Comparison of ENCODE assay signal across 8 cellular contexts in the genomic region with DNA sequence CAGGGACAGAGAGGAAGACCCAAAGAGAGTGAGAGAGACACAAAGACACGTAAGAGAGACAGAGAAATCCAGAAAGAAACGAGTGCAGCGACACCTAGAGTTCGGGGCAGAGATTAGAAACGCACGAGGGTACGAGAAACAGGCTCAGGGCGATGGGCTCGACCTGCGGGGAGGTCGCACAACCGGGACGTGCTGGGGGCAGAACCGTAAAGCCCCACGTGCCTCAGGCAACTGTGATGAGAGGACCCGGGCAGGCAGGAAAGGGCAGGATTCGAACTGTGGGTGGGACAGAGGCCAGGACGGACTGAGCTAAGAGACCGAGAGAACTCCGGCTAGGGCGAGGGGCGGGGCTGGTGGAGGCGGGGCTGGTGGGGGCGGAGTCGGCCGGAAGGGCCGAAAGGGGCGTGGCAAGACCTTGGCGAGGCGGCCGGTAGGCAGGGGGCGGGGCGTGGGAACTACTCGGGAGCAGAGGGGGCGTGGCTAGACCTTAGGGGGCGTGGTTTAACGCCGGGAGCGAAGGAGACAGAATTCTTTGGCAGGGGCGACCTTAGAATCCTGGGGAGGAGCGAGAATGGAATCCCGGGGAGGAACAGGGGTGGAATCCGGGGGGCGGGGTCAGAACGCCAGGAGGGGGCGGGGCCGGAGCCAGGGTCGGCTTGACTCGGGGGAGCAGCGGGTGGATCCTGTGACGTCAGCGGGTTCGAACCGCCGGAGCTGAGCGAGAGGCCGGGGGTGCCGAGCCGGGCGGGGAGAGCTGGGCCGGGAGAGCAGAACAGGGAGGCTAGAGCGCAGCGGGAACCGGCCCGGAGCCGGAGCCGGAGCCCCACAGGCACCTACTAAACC. TPM values are rescaled to one million over a fixed set of nuclear protein-coding genes. Genes with fewer than 3 reads are reported as not detected.
DNase-seq lines count a peak whose midpoint lies in the region; ATAC-seq and TF ChIP-seq lines count a peak whose summit lies in the region.

Gene NECTIN2, plus strand, starts transcription at position 686 of the 843 bp plus-strand sequence. CDS start 229 bp downstream, outside the sequence.

- peak; percentile 73 for TF ChIP-seq RAD21 in Ishikawa (IDR thresholded peaks at IDR 0.05; ENCODE audit: low read depth)

- peak; percentile 93 for TF ChIP-seq CTCF in PC-9 (conservative IDR thresholded peaks at IDR 0.05)
- TF ChIP-seq CTCF in epithelial cell of proximal tubule (conservative IDR thresholded peaks at IDR 0.05; ENCODE audit: low read depth, low read length) = peak; percentile 81

- H3K27me3 ChIP-seq in PC-9 (ENCODE audit: insufficient read depth, low read depth) = no peaks in the 10 kb centered on the region

- H3K9me2 ChIP-seq in PC-9 (ENCODE audit: insufficient read depth) = no peaks in the 10 kb centered on the region

- no TSS peak for BruUV-seq in PC-9 (replicated peaks; lab: Mats Ljungman, UMichigan)

- H2AFZ ChIP-seq in PC-9 = peak within 1 kb of the TSS; percentile 88

- no peaks in the 10 kb centered on the region for H3K9me3 ChIP-seq in PC-9 (ENCODE audit: insufficient read depth, low read depth)

- H3F3A ChIP-seq in PC-9 (ENCODE audit: insufficient read depth, low read depth) = peaks cover 40% of the 10 kb centered on the region

- 0 out of 2 replicates have a peak, but pooled peaks have one; percentile 15 for TF ChIP-seq EP300 in Ishikawa (IDR thresholded peaks at IDR 0.05; ENCODE audit: borderline replicate concordance)

- DNase-seq in ELF-1 (ENCODE audit: low read depth, low spot score) = peak; percentile 98
- DNase-seq in PC-9 = peak; percentile 93 to 100
- DNase-seq in activated T-cell treated with anti-CD3 and anti-CD28 coated beads, Interleukin-2, amount 50 U/mL, for 1 hour = peak; percentile 72
- peak; percentile 81 for DNase-seq in epithelial cell of proximal tubule (ENCODE audit: low read depth)
- DNase-seq in mucosa of gallbladder (ENCODE audit: low spot score) = peak; percentile 100
- peak; percentile 90 to 94 for DNase-seq in stimulated activated CD8-positive, alpha-beta memory T cell treated with anti-CD3 and anti-CD28 coated beads, Interleukin-2, amount 100 ng/mL, for 48 hours (ENCODE audit: low read depth in 2 of 2)

- CTCF ChIA-PET in PC-9 (lab: Charles Lee) = interaction anchor here (0.5 to 1.0 kb wide), 13 partner anchors 28 to 269 kb away, joined by 3 to 30 read pairs (median 4); no protein-coding TSS in a partner anchor

- H3K79me2 ChIP-seq in PC-9 (ENCODE audit: low read depth) = peaks cover 45% of the 10 kb centered on the region

- intact Hi-C loops in PC-9 (cut with micrococcal nuclease; ENCODE audit: unreplicated experiment) = loop anchor here (1.0 to 5.0 kb wide), 5 partner anchors 61 to 259 kb away; partner anchors contain the start of gene CLPTM1

- H3K36me3 ChIP-seq in PC-9 (ENCODE audit: low read depth) = no peaks in the 10 kb centered on the region

- H3K27ac ChIP-seq in PC-9 = peak within 1 kb of the TSS; percentile 86

- H3K4me3 ChIP-seq in PC-9 = peak within 1 kb of the TSS; percentile 83
- peak within 1 kb of the TSS; percentile 99 for H3K4me3 ChIP-seq in epithelial cell of proximal tubule (ENCODE audit: low read depth, low read length)

- H3K4me1 ChIP-seq in PC-9 (replicated peaks; ENCODE audit: insufficient read depth) = peaks cover 17% of the 10 kb centered on the region

- ATAC-seq in GM19395 (IDR thresholded peaks at IDR 0.05; ENCODE audit: unreplicated experiment) = no peak

- peak within 1 kb of the TSS; percentile 91 for H3K4me2 ChIP-seq in PC-9

- POLR2A ChIA-PET in PC-9 (lab: Charles Lee; ENCODE audit: unreplicated experiment) = interaction anchor here (0.5 to 1.0 kb wide), 11 partner anchors 38 to 1177 kb away, joined by 3 to 36 read pairs (median 9); partner anchors contain the start of gene DMPK

- H4K20me1 ChIP-seq in PC-9 (ENCODE audit: insufficient read depth) = peaks cover 28% of the 10 kb centered on the region

TF ChIP-seq in Ishikawa, 13 proteins besides CTCF, POLR2A, EP300 and RAD21:
- TF ChIP-seq YY1 (IDR thresholded peaks at IDR 0.05; ENCODE audit: low read depth) = no peak
- TF ChIP-seq CREB1 (IDR thresholded peaks at IDR 0.05; ENCODE audit: low read depth) = no peak
- TF ChIP-seq NFIC (IDR thresholded peaks at IDR 0.05) = 0 out of 2 replicates have a peak, but pooled peaks have one; percentile 11
- TF ChIP-seq TAF1 (IDR thresholded peaks at IDR 0.05; ENCODE audit: low read depth) = peak; percentile 40; the same call in 1 of the 2 replicates
- peak; percentile 31; the same call in 1 of the 2 replicates for TF ChIP-seq ZBTB7A (IDR thresholded peaks at IDR 0.05; ENCODE audit: low read depth)
- no peak for TF ChIP-seq EGR1 (IDR thresholded peaks at IDR 0.05)
- no peak for TF ChIP-seq TCF12 (IDR thresholded peaks at IDR 0.05; ENCODE audit: low read depth)
- TF ChIP-seq FOXM1 (IDR thresholded peaks at IDR 0.05; ENCODE audit: borderline replicate concordance, low read depth) = no peak
- no peak for TF ChIP-seq CEBPB (IDR thresholded peaks at IDR 0.05)
- TF ChIP-seq, protein P1, sequence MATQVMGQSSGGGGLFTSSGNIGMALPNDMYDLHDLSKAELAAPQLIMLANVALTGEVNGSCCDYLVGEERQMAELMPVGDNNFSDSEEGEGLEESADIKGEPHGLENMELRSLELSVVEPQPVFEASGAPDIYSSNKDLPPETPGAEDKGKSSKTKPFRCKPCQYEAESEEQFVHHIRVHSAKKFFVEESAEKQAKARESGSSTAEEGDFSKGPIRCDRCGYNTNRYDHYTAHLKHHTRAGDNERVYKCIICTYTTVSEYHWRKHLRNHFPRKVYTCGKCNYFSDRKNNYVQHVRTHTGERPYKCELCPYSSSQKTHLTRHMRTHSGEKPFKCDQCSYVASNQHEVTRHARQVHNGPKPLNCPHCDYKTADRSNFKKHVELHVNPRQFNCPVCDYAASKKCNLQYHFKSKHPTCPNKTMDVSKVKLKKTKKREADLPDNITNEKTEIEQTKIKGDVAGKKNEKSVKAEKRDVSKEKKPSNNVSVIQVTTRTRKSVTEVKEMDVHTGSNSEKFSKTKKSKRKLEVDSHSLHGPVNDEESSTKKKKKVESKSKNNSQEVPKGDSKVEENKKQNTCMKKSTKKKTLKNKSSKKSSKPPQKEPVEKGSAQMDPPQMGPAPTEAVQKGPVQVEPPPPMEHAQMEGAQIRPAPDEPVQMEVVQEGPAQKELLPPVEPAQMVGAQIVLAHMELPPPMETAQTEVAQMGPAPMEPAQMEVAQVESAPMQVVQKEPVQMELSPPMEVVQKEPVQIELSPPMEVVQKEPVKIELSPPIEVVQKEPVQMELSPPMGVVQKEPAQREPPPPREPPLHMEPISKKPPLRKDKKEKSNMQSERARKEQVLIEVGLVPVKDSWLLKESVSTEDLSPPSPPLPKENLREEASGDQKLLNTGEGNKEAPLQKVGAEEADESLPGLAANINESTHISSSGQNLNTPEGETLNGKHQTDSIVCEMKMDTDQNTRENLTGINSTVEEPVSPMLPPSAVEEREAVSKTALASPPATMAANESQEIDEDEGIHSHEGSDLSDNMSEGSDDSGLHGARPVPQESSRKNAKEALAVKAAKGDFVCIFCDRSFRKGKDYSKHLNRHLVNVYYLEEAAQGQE (IDR thresholded peaks at IDR 0.05; ENCODE audit: low read depth) = no peak
- TF ChIP-seq USF1 (IDR thresholded peaks at IDR 0.05) = peak; percentile 66
- peak; percentile 72; the same call in 1 of the 2 replicates for TF ChIP-seq MAX (IDR thresholded peaks at IDR 0.05)
- TF ChIP-seq TEAD4 (IDR thresholded peaks at IDR 0.05) = no peak
TF ChIP-seq in Ishikawa: peak in this region for 5.

RNA-seq across cellular contexts. Expression of gene NECTIN2, which starts in this region (rescaled TPM):
- total RNA-seq in PC-9 (2021) = 115 and 136 TPM in 2 replicates
- 216 and 264 TPM in 2 replicates for total RNA-seq in epithelial cell of proximal tubule
- total RNA-seq in mucosa of gallbladder = 331 TPM
